In genomic region chr15:52045795-52046298, GRCh38 we compare ENCODE assay signal across 7 cellular contexts. TPM values are rescaled to one million over a fixed set of nuclear protein-coding genes. Genes with fewer than 3 reads are reported as not detected.
DNase-seq lines count a peak whose midpoint lies in the region; ATAC-seq, FAIRE-seq and TF ChIP-seq lines count a peak whose summit lies in the region.
"Not testable (repeated sequence)": the region's sequence is repeated elsewhere in the genome, so short reads cannot be mapped to it uniquely, and the experiment has no call there.

No MANE protein-coding gene starts in this region.

- peaks cover 0 to 12% (median 0%) of the 10 kb centered on the region in 3 donors for H3K36me3 ChIP-seq in pancreas

- not testable (repeated sequence) for H3K9me3 Mint-ChIP-seq in T-cell; activated CD8-positive, alpha-beta T cell treated with anti-CD3 and anti-CD28 coated beads, Interleukin-2, amount 10 ng/mL, durations not matched to agents 7 days and 5 days (ENCODE audit: insufficient read depth); activated naive CD8-positive, alpha-beta T cell treated with anti-CD3 and anti-CD28 coated beads, Interleukin-2, amount 10 ng/mL, durations not matched to agents 7 days and 5 days

- H3K4me3 ChIP-seq in fibroblast of mammary gland (ENCODE audit: control insufficient read depth, low read depth, low read length); pancreas: not testable (repeated sequence)

- 84 to 88% methylated on average over 8 of the region's 8 CpGs for WGBS in pancreas, 2 donors

- CTCF ChIA-PET in T-cell (lab: Charles Lee), result interaction anchor here (0.6 to 2.0 kb wide), 13 partner anchors 12 to 240 kb away, joined by 3 to 11 read pairs (median 4); partner anchors contain the start of genes LEO1 (in 1 of the 2) and MAPK6 (in 1 of the 2)
- CTCF ChIA-PET in activated CD8-positive, alpha-beta T cell treated with anti-CD3 and anti-CD28 coated beads, Interleukin-2, amount 10 ng/mL, durations not matched to agents 7 days and 5 days (lab: Charles Lee), result interaction anchor here (0.7 to 3.2 kb wide), 21 partner anchors 9 to 163 kb away, joined by 3 to 28 read pairs (median 4); partner anchors contain the start of gene LEO1

- not testable (repeated sequence) for H3K27me3 Mint-ChIP-seq in T-cell; activated CD8-positive, alpha-beta T cell treated with anti-CD3 and anti-CD28 coated beads, Interleukin-2, amount 10 ng/mL, durations not matched to agents 7 days and 5 days (ENCODE audit: low read depth); activated naive CD8-positive, alpha-beta T cell treated with anti-CD3 and anti-CD28 coated beads, Interleukin-2, amount 10 ng/mL, durations not matched to agents 7 days and 5 days

- peak overlapping the region; percentile 92 to 93 for H3K27ac Mint-ChIP-seq in T-cell
- H3K27ac Mint-ChIP-seq in activated CD8-positive, alpha-beta T cell treated with anti-CD3 and anti-CD28 coated beads, Interleukin-2, amount 10 ng/mL, durations not matched to agents 7 days and 5 days, result peak overlapping the region; percentile 94
- peak overlapping the region; percentile 83 for H3K27ac Mint-ChIP-seq in activated naive CD8-positive, alpha-beta T cell treated with anti-CD3 and anti-CD28 coated beads, Interleukin-2, amount 10 ng/mL, durations not matched to agents 7 days and 5 days

- ATAC-seq in T-cell (replicated peaks in 1 of 4), result peak; percentile 81 to 92 (median 90)
- peak; percentile 94 for ATAC-seq in activated CD8-positive, alpha-beta T cell treated with anti-CD3 and anti-CD28 coated beads, Interleukin-2, amount 10 ng/mL, durations not matched to agents 7 days and 5 days
- ATAC-seq in activated naive CD8-positive, alpha-beta T cell treated with anti-CD3 and anti-CD28 coated beads, Interleukin-2, amount 10 ng/mL, durations not matched to agents 7 days and 5 days (ENCODE audit: low read depth), result peak; percentile 97
- not testable (repeated sequence) for ATAC-seq in pancreas

- intact Hi-C loops in pancreas (cut with DNase I), result not testable (repeated sequence)

- not testable (repeated sequence) for H3K36me3 Mint-ChIP-seq in T-cell
- peaks cover 33% of the 10 kb centered on the region for H3K36me3 Mint-ChIP-seq in activated CD8-positive, alpha-beta T cell treated with anti-CD3 and anti-CD28 coated beads, Interleukin-2, amount 10 ng/mL, durations not matched to agents 7 days and 5 days (ENCODE audit: low read depth)
- H3K36me3 Mint-ChIP-seq in activated naive CD8-positive, alpha-beta T cell treated with anti-CD3 and anti-CD28 coated beads, Interleukin-2, amount 10 ng/mL, durations not matched to agents 7 days and 5 days, result peaks cover 28% of the 10 kb centered on the region

- not testable (repeated sequence) for H3K27ac ChIP-seq in pancreas

- TF ChIP-seq CTCF in fibroblast of mammary gland (conservative IDR thresholded peaks at IDR 0.05; ENCODE audit: control insufficient read depth, insufficient read depth, low read depth, low read length), result peak; percentile 1
- TF ChIP-seq CTCF in pancreas (IDR thresholded peaks at IDR 0.05), result not testable (repeated sequence)

- not testable (repeated sequence) for TF ChIP-seq POLR2A in GM12891 (IDR thresholded peaks at IDR 0.05; ENCODE audit: low read depth, low read length)

- H3K27me3 ChIP-seq in pancreas, result not testable (repeated sequence)

- not testable (repeated sequence) for H3K9me3 ChIP-seq in pancreas

- H3K4me3 Mint-ChIP-seq in T-cell, result peak overlapping the region; percentile 61 to 70 (median 64)
- peak overlapping the region; percentile 63 for H3K4me3 Mint-ChIP-seq in activated CD8-positive, alpha-beta T cell treated with anti-CD3 and anti-CD28 coated beads, Interleukin-2, amount 10 ng/mL, durations not matched to agents 7 days and 5 days
- peak overlapping the region; percentile 79 for H3K4me3 Mint-ChIP-seq in activated naive CD8-positive, alpha-beta T cell treated with anti-CD3 and anti-CD28 coated beads, Interleukin-2, amount 10 ng/mL, durations not matched to agents 7 days and 5 days

- POLR2A ChIA-PET in T-cell (lab: Charles Lee), result interaction anchor here (0.6 to 1.4 kb wide), 4 partner anchors 16 to 509 kb away, joined by 3 to 7 read pairs (median 4); no protein-coding TSS in a partner anchor
- POLR2A ChIA-PET in activated CD8-positive, alpha-beta T cell treated with anti-CD3 and anti-CD28 coated beads, Interleukin-2, amount 10 ng/mL, durations not matched to agents 7 days and 5 days (lab: Charles Lee), result interaction anchor here (0.5 to 3.5 kb wide), 5 partner anchors 10 to 81 kb away, joined by 3 to 23 read pairs (median 4); partner anchors contain the start of gene LEO1
- POLR2A ChIA-PET in activated naive CD8-positive, alpha-beta T cell treated with anti-CD3 and anti-CD28 coated beads, Interleukin-2, amount 10 ng/mL, durations not matched to agents 7 days and 5 days (lab: Charles Lee), result interaction anchor here (0.8 to 1.6 kb wide), 7 partner anchors 19 to 74 kb away, joined by 3 to 14 read pairs (median 4); partner anchors contain the start of gene LEO1

- DNase-seq in GM12891 (ENCODE audit: insufficient read length, low spot score); activated naive CD8-positive, alpha-beta T cell treated with anti-CD3 and anti-CD28 coated beads, Interleukin-2, amount 10 ng/mL, durations not matched to agents 7 days and 5 days; fibroblast of mammary gland (ENCODE audit: low read depth); pancreas: not testable (repeated sequence)
- DNase-seq in Kasumi-1 (lab: John Stamatoyannopoulos, UW) (peak; percentile 29 to 43), T-cell (peak in 33 of 34 experiments; percentile 12 to 61 (median 38))
- peak; percentile 79 for DNase-seq in activated CD8-positive, alpha-beta T cell treated with anti-CD3 and anti-CD28 coated beads, Interleukin-2, amount 10 ng/mL, durations not matched to agents 7 days and 5 days

- FAIRE-seq in GM12891 (lab: Jason Lieb, UNC), result peak; percentile 81
- peak; percentile 41 for FAIRE-seq in pancreas (lab: Jason Lieb, UNC)

- peaks cover 0 to 17% (median under 1%) of the 10 kb centered on the region in 3 donors for H3K4me1 ChIP-seq in pancreas

- peaks cover 45 to 56% (median 48%) of the 10 kb centered on the region in 3 donors for H3K4me1 Mint-ChIP-seq in T-cell
- peaks cover 41% of the 10 kb centered on the region for H3K4me1 Mint-ChIP-seq in activated CD8-positive, alpha-beta T cell treated with anti-CD3 and anti-CD28 coated beads, Interleukin-2, amount 10 ng/mL, durations not matched to agents 7 days and 5 days (ENCODE audit: low read depth)
- peaks cover 30% of the 10 kb centered on the region for H3K4me1 Mint-ChIP-seq in activated naive CD8-positive, alpha-beta T cell treated with anti-CD3 and anti-CD28 coated beads, Interleukin-2, amount 10 ng/mL, durations not matched to agents 7 days and 5 days

RNA-seq across cellular contexts. Expression of gene MAPK6, which starts 26.8 kb away (rescaled TPM):
- 25.6 TPM for polyA plus RNA-seq in GM12891 (2012; ENCODE audit: low read depth, missing spikeins)
- total RNA-seq in T-cell, result 10 to 100 TPM; 15.1 to 35.1 (median 19.8) TPM
- total RNA-seq in activated CD8-positive, alpha-beta T cell treated with anti-CD3 and anti-CD28 coated beads, Interleukin-2, amount 10 ng/mL, durations not matched to agents 7 days and 5 days, result 10 to 100 TPM; 26.5 to 31.8 TPM
- 10 to 100 TPM; 21.3 to 25.5 TPM for total RNA-seq in activated naive CD8-positive, alpha-beta T cell treated with anti-CD3 and anti-CD28 coated beads, Interleukin-2, amount 10 ng/mL, durations not matched to agents 7 days and 5 days
- 10 to 100 TPM in 4 of 6 donors, 1 to 10 TPM in 2; 7.4 to 13.9 (median 10.6) TPM for total RNA-seq in pancreas
- 1 to 10 TPM; 3.0 to 5.6 TPM for polyA plus RNA-seq in pancreas
